In the genomic region with DNA sequence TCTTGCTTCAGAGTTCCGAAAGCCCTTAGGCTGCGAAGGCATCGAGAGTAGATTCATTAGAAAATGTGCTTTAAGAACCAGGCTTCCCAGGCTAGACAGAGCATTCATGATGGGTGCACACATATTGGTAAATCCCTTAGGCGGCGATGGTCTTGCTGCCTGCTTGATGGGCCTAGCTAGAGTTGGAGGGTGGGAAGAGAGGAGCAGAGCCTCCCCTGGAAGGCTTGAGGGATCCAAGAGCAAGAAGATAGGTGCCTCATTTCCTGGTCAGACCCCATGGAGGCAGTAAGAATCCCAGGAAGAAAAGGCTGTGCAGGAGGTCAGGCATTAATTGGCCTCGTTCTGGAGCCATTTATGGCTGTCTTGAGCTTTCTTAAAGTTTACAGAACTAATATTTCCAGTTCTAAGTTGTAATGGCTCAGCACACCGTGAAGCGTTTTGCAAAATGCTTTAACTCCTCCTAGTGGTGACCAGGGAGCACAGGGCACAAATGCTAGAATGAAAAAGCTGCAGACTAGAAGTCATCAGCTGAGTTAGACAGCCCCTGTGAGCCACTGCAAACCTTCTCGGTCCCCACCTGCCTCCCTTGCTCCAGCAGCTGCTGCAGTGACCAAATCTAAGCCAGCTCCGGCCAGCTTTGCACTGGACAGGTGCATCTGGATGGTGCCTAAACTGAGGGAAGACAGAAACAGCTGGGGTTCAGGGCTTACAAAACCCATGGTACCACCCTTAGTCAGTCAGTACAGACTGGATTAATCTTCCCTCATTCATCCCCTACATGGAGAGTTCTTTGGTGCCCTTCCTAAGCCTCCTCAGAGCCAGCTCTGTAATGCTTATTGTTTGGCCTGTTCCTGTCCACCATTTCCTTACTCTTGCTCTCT, we compare ENCODE assay signal across 8 cellular contexts. TPM values are rescaled to one million over a fixed set of nuclear protein-coding genes. Genes with fewer than 3 reads are reported as not detected.
DNase-seq lines count a peak whose midpoint lies in the region; ATAC-seq and TF ChIP-seq lines count a peak whose summit lies in the region.

No MANE protein-coding gene starts in this region.

- no peaks in the 10 kb centered on the region for H3K9me3 ChIP-seq in spleen

- peak in 8 of 11 experiments; percentile 16 to 58 (median 48) for TF ChIP-seq CTCF in spleen (IDR thresholded peaks at IDR 0.05 in 8 of 11, conservative IDR thresholded peaks at IDR 0.05 in 3 of 11)

- intact Hi-C loops in Right ventricle myocardium inferior (cut with DNase I) (loop anchor here (5.0 kb wide), 1 partner anchor 533 kb away; no protein-coding TSS in a partner anchor), cardiac septum (cut with DNase I) (loop anchor here (5.0 kb wide), 1 partner anchor 533 kb away; no protein-coding TSS in a partner anchor), spleen (cut with DNase I; ENCODE audit: low total_unique reads) (no loop called here)

- no peak overlapping the region for H3K27ac ChIP-seq in spleen

- no peaks in the 10 kb centered on the region for H3K36me3 ChIP-seq in spleen

- H3K4me3 ChIP-seq in spleen: no peak overlapping the region

- no peak for TF ChIP-seq POLR2A in spleen (IDR thresholded peaks at IDR 0.05)

- H3K4me1 ChIP-seq in spleen: peaks cover 0 to 4% (median 0%) of the 10 kb centered on the region in 6 donors

- DNase-seq in Right ventricle myocardium inferior (ENCODE audit: missing footprints): no peak
- DNase-seq in cardiac septum (ENCODE audit: low spot score): no peak
- peak; percentile 6 for DNase-seq in NCI-H2171 (lab: John Stamatoyannopoulos, UW)
- DNase-seq in amniotic epithelial cell (ENCODE audit: low read depth): peak; percentile 65
- peak; percentile 70 for DNase-seq in hepatic stellate cell (ENCODE audit: low spot score)
- DNase-seq in spleen: no peak
- no peak for DNase-seq in activated CD8-positive, alpha-beta memory T cell treated with anti-CD3 and anti-CD28 coated beads for 24 hours

- 48 to 60% (median 53%) methylated on average over 10 of the region's 10 CpGs for WGBS in spleen, 5 donors

- no peaks in the 10 kb centered on the region for H3K27me3 ChIP-seq in spleen (replicated peaks in 1 of 7)

- ATAC-seq in Right ventricle myocardium inferior: peak; percentile 75
- ATAC-seq in HG02623 (IDR thresholded peaks at IDR 0.05; ENCODE audit: unreplicated experiment): peak; percentile 56

RNA-seq across cellular contexts. Expression of gene SLC45A2, which starts 14.7 kb away (rescaled TPM):
- total RNA-seq in Right ventricle myocardium inferior (not detected), cardiac septum (0.16 TPM), spleen (under 1 TPM in 1 of 7 donors, not detected in 6; 0.74 TPM)
- polyA plus RNA-seq in spleen: under 1 TPM in 1 of 3 donors, not detected in 2; 0.07 TPM

RNA-seq across cellular contexts. Expression of gene RXFP3, which starts 33.6 kb away (rescaled TPM):
- total RNA-seq in Right ventricle myocardium inferior (not detected), cardiac septum (not detected), spleen (not detected)
- polyA plus RNA-seq in spleen: not detected

RNA-seq across cellular contexts. Expression of gene AMACR, which starts 38.0 kb away (rescaled TPM):
- total RNA-seq in Right ventricle myocardium inferior (6.1 TPM), cardiac septum (7.9 TPM), spleen (1 to 10 TPM; 8.1 to 9.9 (median 9.4) TPM)
- 1 to 10 TPM; 3.1 to 4.9 (median 4.3) TPM for polyA plus RNA-seq in spleen

Comparison
In these comparisons a context has a peak if more than half of its experiments do, and no peak if none do; other contexts are left out.
1. DNase-seq: peak in NCI-H2171 (single experiment), amniotic epithelial cell (single experiment) and hepatic stellate cell (single experiment); none in Right ventricle myocardium inferior (single experiment), cardiac septum (single experiment), spleen (single experiment) and activated CD8-positive, alpha-beta memory T cell treated with anti-CD3 and anti-CD28 coated beads for 24 hours (single experiment).